Comparison of ENCODE assay signal across 8 cellular contexts in genomic region chr14:105020815-105021655, GRCh38. TPM values are rescaled to one million over a fixed set of nuclear protein-coding genes. Genes with fewer than 3 reads are reported as not detected.
DNase-seq lines count a peak whose midpoint lies in the region; ATAC-seq and TF ChIP-seq lines count a peak whose summit lies in the region.

CDCA4 (minus strand) TSS chr14:105021083; CDS start chr14:105011929, 9,154 bp downstream.

- ATAC-seq in GM21717 (IDR thresholded peaks at IDR 0.05; ENCODE audit: unreplicated experiment) = peak; percentile 61

- H3K27ac Mint-ChIP-seq in activated T-cell treated with anti-CD3 and anti-CD28 coated beads, Interleukin-2, amount 50 U/mL, for 24 hours = peak within 1 kb of the TSS; percentile 98

- H3K27me3 ChIP-seq in esophagus (ENCODE audit: control insufficient read depth in 1 of 2, insufficient read depth in 2 of 2, low read length in 2 of 2) (no peaks in the 10 kb centered on the region), muscle layer of duodenum (ENCODE audit: low read depth, low read length) (no peaks in the 10 kb centered on the region)

- peaks cover 79% of the 10 kb centered on the region for H3K4me1 Mint-ChIP-seq in activated T-cell treated with anti-CD3 and anti-CD28 coated beads, Interleukin-2, amount 50 U/mL, for 24 hours (ENCODE audit: low read depth)

- peak within 1 kb of the TSS; percentile 92 to 95 for H3K27ac ChIP-seq in esophagus (ENCODE audit: low read depth in 2 of 2, low read length in 1 of 2)
- peak within 1 kb of the TSS; percentile 90 for H3K27ac ChIP-seq in muscle layer of duodenum (ENCODE audit: low read length)

- peak within 1 kb of the TSS; percentile 96 for H3K4me3 ChIP-seq in Jurkat, Clone E6-1 (ENCODE audit: low read length)
- peak within 1 kb of the TSS; percentile 90 to 91 for H3K4me3 ChIP-seq in esophagus (ENCODE audit: low read depth in 1 of 2, low read length in 2 of 2)
- H3K4me3 ChIP-seq in muscle layer of duodenum (ENCODE audit: low read depth in 1 of 2, low read length in 2 of 2) = peak within 1 kb of the TSS; percentile 76 to 86

- H3K9me3 Mint-ChIP-seq in activated T-cell treated with anti-CD3 and anti-CD28 coated beads, Interleukin-2, amount 50 U/mL, for 24 hours = no peaks in the 10 kb centered on the region

- H3K9me3 ChIP-seq in esophagus (ENCODE audit: control insufficient read depth in 2 of 2, insufficient read depth in 1 of 2, low read depth in 1 of 2, low read length in 1 of 2) = no peaks in the 10 kb centered on the region
- no peaks in the 10 kb centered on the region for H3K9me3 ChIP-seq in muscle layer of duodenum (ENCODE audit: control insufficient read depth in 1 of 2, low read length in 2 of 2)

- H3K36me3 ChIP-seq in esophagus (ENCODE audit: control insufficient read depth in 2 of 2, insufficient read depth in 2 of 2, low read length in 1 of 2) (peaks cover 0 to 2% of the 10 kb centered on the region in 2 donors), muscle layer of duodenum (ENCODE audit: control insufficient read depth in 1 of 2, insufficient read depth in 2 of 2, low read length in 2 of 2) (no peaks in the 10 kb centered on the region)

- peaks cover 53% of the 10 kb centered on the region for H3K36me3 Mint-ChIP-seq in activated T-cell treated with anti-CD3 and anti-CD28 coated beads, Interleukin-2, amount 50 U/mL, for 24 hours (ENCODE audit: low read depth)

- H3K27me3 Mint-ChIP-seq in activated T-cell treated with anti-CD3 and anti-CD28 coated beads, Interleukin-2, amount 50 U/mL, for 24 hours = no peaks in the 10 kb centered on the region

- H3K4me1 ChIP-seq in esophagus (ENCODE audit: control insufficient read depth in 2 of 2, insufficient read depth in 2 of 2, low read length in 1 of 2) = peaks cover 0 to 11% of the 10 kb centered on the region in 2 donors
- peaks cover 10 to 24% of the 10 kb centered on the region in 2 donors for H3K4me1 ChIP-seq in muscle layer of duodenum (ENCODE audit: control insufficient read depth in 1 of 2, insufficient read depth in 2 of 2, low read length in 2 of 2)

- WGBS in esophagus, 2 donors = 1% methylated on average over 74 to 115 of the region's 115 CpGs

- peak; percentile 59 for DNase-seq in DMS153 treated with DMSO at 0.1 percent for 48 hours (lab: John Stamatoyannopoulos, UW; ENCODE audit: unreplicated experiment)
- DNase-seq in Jurkat, Clone E6-1 (ENCODE audit: low read depth, low spot score) = peak; percentile 92
- peak; percentile 99 for DNase-seq in activated T-cell treated with anti-CD3 and anti-CD28 coated beads, Interleukin-2, amount 50 U/mL, for 24 hours
- DNase-seq in stimulated activated CD8-positive, alpha-beta memory T cell treated with anti-CD3 and anti-CD28 coated beads, Interleukin-7, amount 100 ng/mL, for 4 hours (ENCODE audit: low read depth in 2 of 2) = peak; percentile 92 to 98

- peak within 1 kb of the TSS; percentile 99 for H3K4me3 Mint-ChIP-seq in activated T-cell treated with anti-CD3 and anti-CD28 coated beads, Interleukin-2, amount 50 U/mL, for 24 hours

TF ChIP-seq in PFSK-1, 5 proteins besides CTCF, POLR2A, EP300 and RAD21:
- peak; percentile 70 for TF ChIP-seq FOXP2 (optimal IDR thresholded peaks at IDR 0.05; ENCODE audit: borderline replicate concordance, extremely low read depth, extremely low read length, insufficient read depth)
- TF ChIP-seq POLR2AphosphoS5 (IDR thresholded peaks at IDR 0.05; ENCODE audit: low read depth, low read length) = peak; percentile 57
- no peak for TF ChIP-seq TAF1 (IDR thresholded peaks at IDR 0.05; ENCODE audit: borderline replicate concordance, insufficient read depth, low read length)
TF ChIP-seq in PFSK-1: peak in this region for 2.

RNA-seq across cellular contexts. Expression of gene CDCA4, which starts in this region (rescaled TPM):
- 54.4 TPM for polyA plus RNA-seq in Jurkat, Clone E6-1 (2012; ENCODE audit: insufficient read depth, insufficient read length)
- 30.9 TPM for polyA plus RNA-seq in PFSK-1 (2012; ENCODE audit: insufficient read length, low read depth)
- polyA plus RNA-seq in esophagus = 10 to 100 TPM; 23.5 to 24.7 TPM

Comparison
In these comparisons a context has a peak if more than half of its experiments do, and no peak if none do; other contexts are left out.
1. Peak in every context shown above with its lines: DNase-seq, ATAC-seq, H3K4me3 ChIP-seq and H3K27ac ChIP-seq.